In the genomic region with DNA sequence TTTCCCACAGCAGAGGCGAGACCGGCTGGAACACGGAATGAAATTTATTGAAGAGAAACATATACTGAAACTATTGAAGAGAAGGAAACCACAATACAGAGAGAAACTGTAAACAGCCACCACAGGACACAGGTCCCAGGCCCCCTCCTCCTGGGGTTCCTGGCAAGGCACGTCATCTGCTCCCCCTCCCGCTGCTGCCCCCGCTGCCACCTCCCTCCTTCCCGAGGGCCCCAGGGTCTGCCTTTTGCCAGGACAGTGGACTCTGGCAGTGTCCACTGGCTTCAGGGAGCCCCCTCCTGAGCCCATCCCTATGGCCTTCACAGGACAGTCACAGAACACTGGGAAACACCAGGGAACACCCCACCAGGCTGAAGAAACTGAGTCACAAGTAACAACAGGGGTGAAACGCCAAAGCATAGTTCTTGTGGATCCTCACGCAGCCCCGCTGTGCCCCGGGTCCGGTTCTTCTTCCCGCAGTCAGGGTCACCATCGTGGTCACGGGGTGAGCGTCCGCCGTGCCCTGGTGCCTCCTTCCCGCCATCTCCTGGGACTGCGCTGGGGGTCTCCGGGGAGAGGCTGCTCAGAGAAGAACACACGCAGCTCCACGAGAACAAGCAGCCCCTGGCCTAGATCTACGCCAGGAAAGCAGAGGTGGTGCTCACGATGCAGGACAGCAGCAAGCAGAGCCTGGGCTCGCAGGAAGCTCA, we compare ENCODE assay signal across 24 cellular contexts. TPM values are rescaled to one million over a fixed set of nuclear protein-coding genes. Genes with fewer than 3 reads are reported as not detected.
A peak's percentile ranks its signal among the peaks of the same experiment; 100 is the strongest.
DNase-seq lines count a peak whose midpoint lies in the region; ATAC-seq, FAIRE-seq and TF ChIP-seq lines count a peak whose summit lies in the region.
"Had no signal": no experiment of that assay in that cellular context is flagged by ENCODE, and none has a peak within 500 bp of the region (broad histone marks: within the 10 kb centered on the region; RNA-seq: fewer than 3 reads in every experiment).

No MANE protein-coding gene starts in this region.

- no peaks in the 10 kb centered on the region for H3K27me3 Mint-ChIP-seq in T-helper 1 cell treated with Interleukin-12 subunit alpha and Interleukin-12 subunit beta and Interleukin-4 antibody, amounts not matched to agents 30 μg/mL and 1 μg/mL, for 36 hours (ENCODE audit: low read depth)
- peaks cover 2% of the 10 kb centered on the region for H3K27me3 Mint-ChIP-seq in activated T-helper 1 cell treated with anti-CD3 and anti-CD28 coated beads, Interleukin-12 subunit alpha, Interleukin-12 subunit beta, Interleukin-2, Interleukin-4 antibody, amounts not matched to agents 30 ng/mL and 10 ng/mL and 1 ng/mL, durations not matched to agents 14 hours and 24 hours and 36 hours (ENCODE audit: insufficient read depth)
- H3K27me3 Mint-ChIP-seq: B cell had no signal

- H3K36me3 ChIP-seq in right atrium auricular region = no peaks in the 10 kb centered on the region
- H3K36me3 ChIP-seq: MG63 had no signal

- no peaks in the 10 kb centered on the region for H3K36me3 Mint-ChIP-seq in T-helper 1 cell treated with Interleukin-12 subunit alpha and Interleukin-12 subunit beta and Interleukin-4 antibody, amounts not matched to agents 30 μg/mL and 1 μg/mL, for 36 hours (ENCODE audit: low read depth)
- H3K36me3 Mint-ChIP-seq in activated T-helper 1 cell treated with anti-CD3 and anti-CD28 coated beads, Interleukin-12 subunit alpha, Interleukin-12 subunit beta, Interleukin-2, Interleukin-4 antibody, amounts not matched to agents 30 ng/mL and 10 ng/mL and 1 ng/mL, durations not matched to agents 14 hours and 24 hours and 36 hours (ENCODE audit: low read depth) = no peaks in the 10 kb centered on the region

- no peak overlapping the region for H3K4me3 ChIP-seq in right atrium auricular region
- H3K4me3 ChIP-seq: MG63 had no signal

- in situ Hi-C loops in G401 (cut with HindIII; ENCODE audit: low sequenced_read_pairs) = no loop called here

- H3K27me3 ChIP-seq in right atrium auricular region = no peaks in the 10 kb centered on the region
- H3K27me3 ChIP-seq: MG63 had no signal

- H3K4me1 Mint-ChIP-seq in T-helper 1 cell treated with Interleukin-12 subunit alpha and Interleukin-12 subunit beta and Interleukin-4 antibody, amounts not matched to agents 30 μg/mL and 1 μg/mL, for 36 hours (ENCODE audit: low read depth) = peaks cover 13% of the 10 kb centered on the region
- peaks cover 24% of the 10 kb centered on the region for H3K4me1 Mint-ChIP-seq in activated T-helper 1 cell treated with anti-CD3 and anti-CD28 coated beads, Interleukin-12 subunit alpha, Interleukin-12 subunit beta, Interleukin-2, Interleukin-4 antibody, amounts not matched to agents 30 ng/mL and 10 ng/mL and 1 ng/mL, durations not matched to agents 14 hours and 24 hours and 36 hours (ENCODE audit: low read depth)

- H3K27ac ChIP-seq in right atrium auricular region = no peak overlapping the region
- H3K27ac ChIP-seq: 22Rv1 had no signal

- DNase-seq in T-helper 1 cell (no peak), Right ventricle myocardium inferior (ENCODE audit: missing footprints) (peak; percentile 13), right atrium auricular region (ENCODE audit: low spot score) (no peak), G401 (ENCODE audit: low spot score) (no peak), NCI-H69 (lab: John Stamatoyannopoulos, UW) (no peak), urothelium cell line (ENCODE audit: low spot score) (no peak)
- no peak for DNase-seq in activated T-helper 1 cell treated with anti-CD3 and anti-CD28 coated beads, Interleukin-12 subunit alpha, Interleukin-12 subunit beta, Interleukin-2, Interleukin-4 antibody, amounts not matched to agents 30 ng/mL and 10 ng/mL and 1 ng/mL, durations not matched to agents 14 hours and 24 hours and 36 hours (ENCODE audit: low spot score)
- DNase-seq: Calu3, DMS79 treated with DMSO at 0.1 percent for 48 hours, GOT3, HCEC 1CT, IMR-90, KG1, MG63, NCI-H2029 treated with DMSO at 0.1 percent for 48 hours, NCI-H2227 treated with DMSO at 0.1 percent for 48 hours, NCI-H510A, NCI-H748 treated with DMSO at 0.1 percent for 48 hours, SK-N-SH had no signal

- no peaks in the 10 kb centered on the region for H3K4me1 ChIP-seq in right atrium auricular region

- no peak for ATAC-seq in Right ventricle myocardium inferior

- intact Hi-C loops in Right ventricle myocardium inferior (cut with DNase I) = no loop called here
- intact Hi-C loops in activated T-helper 1 cell treated with anti-CD3 and anti-CD28 coated beads, Interleukin-12 subunit alpha, Interleukin-12 subunit beta, Interleukin-2, Interleukin-4 antibody, amounts not matched to agents 30 ng/mL and 10 ng/mL and 1 ng/mL, durations not matched to agents 14 hours and 24 hours and 36 hours (cut with micrococcal nuclease) = no loop called here

- H3K9me3 Mint-ChIP-seq in T-helper 1 cell treated with Interleukin-12 subunit alpha and Interleukin-12 subunit beta and Interleukin-4 antibody, amounts not matched to agents 30 μg/mL and 1 μg/mL, for 36 hours = no peaks in the 10 kb centered on the region
- H3K9me3 Mint-ChIP-seq in activated T-helper 1 cell treated with anti-CD3 and anti-CD28 coated beads, Interleukin-12 subunit alpha, Interleukin-12 subunit beta, Interleukin-2, Interleukin-4 antibody, amounts not matched to agents 30 ng/mL and 10 ng/mL and 1 ng/mL, durations not matched to agents 14 hours and 24 hours and 36 hours = no peaks in the 10 kb centered on the region

- H3K9me3 ChIP-seq in right atrium auricular region = no peaks in the 10 kb centered on the region
- H3K9me3 ChIP-seq: MG63, SK-N-SH had no signal

- H3K4me3 Mint-ChIP-seq in T-helper 1 cell treated with Interleukin-12 subunit alpha and Interleukin-12 subunit beta and Interleukin-4 antibody, amounts not matched to agents 30 μg/mL and 1 μg/mL, for 36 hours = no peak overlapping the region
- H3K4me3 Mint-ChIP-seq in activated T-helper 1 cell treated with anti-CD3 and anti-CD28 coated beads, Interleukin-12 subunit alpha, Interleukin-12 subunit beta, Interleukin-2, Interleukin-4 antibody, amounts not matched to agents 30 ng/mL and 10 ng/mL and 1 ng/mL, durations not matched to agents 14 hours and 24 hours and 36 hours = peak overlapping the region; percentile 19
- H3K4me3 Mint-ChIP-seq: B cell had no signal

- no peak for TF ChIP-seq CTCF in right atrium auricular region (IDR thresholded peaks at IDR 0.05)

- peak overlapping the region; percentile 26 for H3K27ac Mint-ChIP-seq in T-helper 1 cell treated with Interleukin-12 subunit alpha and Interleukin-12 subunit beta and Interleukin-4 antibody, amounts not matched to agents 30 μg/mL and 1 μg/mL, for 36 hours
- H3K27ac Mint-ChIP-seq in activated T-helper 1 cell treated with anti-CD3 and anti-CD28 coated beads, Interleukin-12 subunit alpha, Interleukin-12 subunit beta, Interleukin-2, Interleukin-4 antibody, amounts not matched to agents 30 ng/mL and 10 ng/mL and 1 ng/mL, durations not matched to agents 14 hours and 24 hours and 36 hours = no peak overlapping the region
- H3K27ac Mint-ChIP-seq: B cell had no signal

- no peak for FAIRE-seq in urothelium cell line (lab: Jason Lieb, UNC)
- FAIRE-seq: GM18507, RCC 7860 had no signal

RNA-seq across cellular contexts. Expression of gene PNMA6E, which starts 5.4 kb away (rescaled TPM):
- total RNA-seq in Right ventricle myocardium inferior = not detected
- total RNA-seq in right atrium auricular region = not detected
- not detected in 2 replicates for total RNA-seq in activated T-helper 1 cell treated with anti-CD3 and anti-CD28 coated beads, Interleukin-12 subunit alpha, Interleukin-12 subunit beta, Interleukin-2, Interleukin-4 antibody, amounts not matched to agents 30 ng/mL and 10 ng/mL and 1 ng/mL, durations not matched to agents 14 hours and 24 hours and 36 hours
- total RNA-seq in G401 (2014; rRNA removed; shearing (Covaris generic)) = not detected in 2 replicates
- total RNA-seq: B cell, Calu3, IMR-90 had no signal

RNA-seq across cellular contexts. Expression of gene ZFP92, which starts 15.5 kb away (rescaled TPM):
- 0.65 TPM for total RNA-seq in Right ventricle myocardium inferior
- 1 to 10 TPM in 1 of 2 donors, under 1 TPM in 1; 0.85 to 1.6 TPM for total RNA-seq in right atrium auricular region
- total RNA-seq in activated T-helper 1 cell treated with anti-CD3 and anti-CD28 coated beads, Interleukin-12 subunit alpha, Interleukin-12 subunit beta, Interleukin-2, Interleukin-4 antibody, amounts not matched to agents 30 ng/mL and 10 ng/mL and 1 ng/mL, durations not matched to agents 14 hours and 24 hours and 36 hours = 2.4 and 2.5 TPM in 2 replicates
- not detected in 2 replicates for total RNA-seq in G401 (2014; rRNA removed; shearing (Covaris generic))

RNA-seq across cellular contexts. Expression of gene TREX2, which starts 50.1 kb away (rescaled TPM):
- total RNA-seq in Right ventricle myocardium inferior (not detected), right atrium auricular region (under 1 TPM in 1 of 2 donors, not detected in 1; 0.94 TPM)
- total RNA-seq in activated T-helper 1 cell treated with anti-CD3 and anti-CD28 coated beads, Interleukin-12 subunit alpha, Interleukin-12 subunit beta, Interleukin-2, Interleukin-4 antibody, amounts not matched to agents 30 ng/mL and 10 ng/mL and 1 ng/mL, durations not matched to agents 14 hours and 24 hours and 36 hours = 0.83 and 1.3 TPM in 2 replicates
- total RNA-seq in G401 (2014; rRNA removed; shearing (Covaris generic)) = not detected in 2 replicates
